1 cellular context compared by ENCODE assay signal in genomic region chr9:133506653-133507038, GRCh38.
TF ChIP-seq lines count a peak whose summit lies in the region.

No MANE protein-coding gene starts in this region.

TF ChIP-seq in WTC11, 78 proteins besides CTCF, POLR2A, EP300 and RAD21 (continued from another document):
- TF ChIP-seq PRDM15 (CRISPR knock-in tag; IDR thresholded peaks at IDR 0.05), result no peak
- TF ChIP-seq PRRX2 (CRISPR knock-in tag; IDR thresholded peaks at IDR 0.05), result no peak
- no peak for TF ChIP-seq HMGXB4 (CRISPR knock-in tag; IDR thresholded peaks at IDR 0.05)
- no peak for TF ChIP-seq TCF7 (CRISPR knock-in tag; IDR thresholded peaks at IDR 0.05; ENCODE audit: low read depth)
- no peak for TF ChIP-seq MXD4 (CRISPR knock-in tag; IDR thresholded peaks at IDR 0.05; ENCODE audit: borderline replicate concordance)
- TF ChIP-seq ZNF138 (CRISPR knock-in tag; conservative IDR thresholded peaks at IDR 0.05), result no peak
- TF ChIP-seq, protein P1, sequence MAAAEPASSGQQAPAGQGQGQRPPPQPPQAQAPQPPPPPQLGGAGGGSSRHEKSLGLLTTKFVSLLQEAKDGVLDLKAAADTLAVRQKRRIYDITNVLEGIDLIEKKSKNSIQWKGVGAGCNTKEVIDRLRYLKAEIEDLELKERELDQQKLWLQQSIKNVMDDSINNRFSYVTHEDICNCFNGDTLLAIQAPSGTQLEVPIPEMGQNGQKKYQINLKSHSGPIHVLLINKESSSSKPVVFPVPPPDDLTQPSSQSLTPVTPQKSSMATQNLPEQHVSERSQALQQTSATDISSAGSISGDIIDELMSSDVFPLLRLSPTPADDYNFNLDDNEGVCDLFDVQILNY (CRISPR knock-in tag; IDR thresholded peaks at IDR 0.05), result no peak
- TF ChIP-seq, protein P2, sequence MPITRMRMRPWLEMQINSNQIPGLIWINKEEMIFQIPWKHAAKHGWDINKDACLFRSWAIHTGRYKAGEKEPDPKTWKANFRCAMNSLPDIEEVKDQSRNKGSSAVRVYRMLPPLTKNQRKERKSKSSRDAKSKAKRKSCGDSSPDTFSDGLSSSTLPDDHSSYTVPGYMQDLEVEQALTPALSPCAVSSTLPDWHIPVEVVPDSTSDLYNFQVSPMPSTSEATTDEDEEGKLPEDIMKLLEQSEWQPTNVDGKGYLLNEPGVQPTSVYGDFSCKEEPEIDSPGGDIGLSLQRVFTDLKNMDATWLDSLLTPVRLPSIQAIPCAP (CRISPR knock-in tag; IDR thresholded peaks at IDR 0.05), result no peak
- TF ChIP-seq ESRRA (CRISPR knock-in tag; IDR thresholded peaks at IDR 0.05; ENCODE audit: borderline replicate concordance), result no peak
- no peak for TF ChIP-seq MYBL2 (CRISPR knock-in tag; IDR thresholded peaks at IDR 0.05)
- TF ChIP-seq ATF6 (CRISPR knock-in tag; IDR thresholded peaks at IDR 0.05), result no peak
TF ChIP-seq in WTC11: peak in this region for 0.
